Comparison of ENCODE assay signal across 1 cellular context in the genomic region with DNA sequence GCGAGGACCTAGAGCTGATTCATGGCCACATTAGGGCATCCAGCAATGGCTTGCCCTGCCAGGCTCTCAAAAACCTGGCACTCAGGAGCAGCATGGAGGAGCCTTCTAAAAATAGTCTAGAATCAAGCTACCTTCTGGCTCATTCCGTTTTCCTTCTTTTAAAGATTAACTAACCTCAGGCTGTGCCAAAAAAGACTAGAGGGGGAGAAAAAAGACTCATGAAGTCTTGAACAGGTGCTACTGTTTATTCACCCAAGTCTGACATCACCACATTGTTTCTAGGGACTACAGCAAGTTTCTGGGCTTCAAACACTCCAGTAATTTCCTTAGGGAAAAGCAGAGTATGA.
TF ChIP-seq lines count a peak whose summit lies in the region.

No MANE protein-coding gene starts in this region.

TF ChIP-seq in GM12878, 131 proteins besides CTCF, POLR2A, EP300 and RAD21 (continued from another document):
- TF ChIP-seq, protein P1, sequence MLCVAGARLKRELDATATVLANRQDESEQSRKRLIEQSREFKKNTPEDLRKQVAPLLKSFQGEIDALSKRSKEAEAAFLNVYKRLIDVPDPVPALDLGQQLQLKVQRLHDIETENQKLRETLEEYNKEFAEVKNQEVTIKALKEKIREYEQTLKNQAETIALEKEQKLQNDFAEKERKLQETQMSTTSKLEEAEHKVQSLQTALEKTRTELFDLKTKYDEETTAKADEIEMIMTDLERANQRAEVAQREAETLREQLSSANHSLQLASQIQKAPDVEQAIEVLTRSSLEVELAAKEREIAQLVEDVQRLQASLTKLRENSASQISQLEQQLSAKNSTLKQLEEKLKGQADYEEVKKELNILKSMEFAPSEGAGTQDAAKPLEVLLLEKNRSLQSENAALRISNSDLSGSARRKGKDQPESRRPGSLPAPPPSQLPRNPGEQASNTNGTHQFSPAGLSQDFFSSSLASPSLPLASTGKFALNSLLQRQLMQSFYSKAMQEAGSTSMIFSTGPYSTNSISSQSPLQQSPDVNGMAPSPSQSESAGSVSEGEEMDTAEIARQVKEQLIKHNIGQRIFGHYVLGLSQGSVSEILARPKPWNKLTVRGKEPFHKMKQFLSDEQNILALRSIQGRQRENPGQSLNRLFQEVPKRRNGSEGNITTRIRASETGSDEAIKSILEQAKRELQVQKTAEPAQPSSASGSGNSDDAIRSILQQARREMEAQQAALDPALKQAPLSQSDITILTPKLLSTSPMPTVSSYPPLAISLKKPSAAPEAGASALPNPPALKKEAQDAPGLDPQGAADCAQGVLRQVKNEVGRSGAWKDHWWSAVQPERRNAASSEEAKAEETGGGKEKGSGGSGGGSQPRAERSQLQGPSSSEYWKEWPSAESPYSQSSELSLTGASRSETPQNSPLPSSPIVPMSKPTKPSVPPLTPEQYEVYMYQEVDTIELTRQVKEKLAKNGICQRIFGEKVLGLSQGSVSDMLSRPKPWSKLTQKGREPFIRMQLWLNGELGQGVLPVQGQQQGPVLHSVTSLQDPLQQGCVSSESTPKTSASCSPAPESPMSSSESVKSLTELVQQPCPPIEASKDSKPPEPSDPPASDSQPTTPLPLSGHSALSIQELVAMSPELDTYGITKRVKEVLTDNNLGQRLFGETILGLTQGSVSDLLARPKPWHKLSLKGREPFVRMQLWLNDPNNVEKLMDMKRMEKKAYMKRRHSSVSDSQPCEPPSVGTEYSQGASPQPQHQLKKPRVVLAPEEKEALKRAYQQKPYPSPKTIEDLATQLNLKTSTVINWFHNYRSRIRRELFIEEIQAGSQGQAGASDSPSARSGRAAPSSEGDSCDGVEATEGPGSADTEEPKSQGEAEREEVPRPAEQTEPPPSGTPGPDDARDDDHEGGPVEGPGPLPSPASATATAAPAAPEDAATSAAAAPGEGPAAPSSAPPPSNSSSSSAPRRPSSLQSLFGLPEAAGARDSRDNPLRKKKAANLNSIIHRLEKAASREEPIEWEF (IDR thresholded peaks at IDR 0.05; ENCODE audit: insufficient replicate concordance, low read depth, low read length): no peak
- TF ChIP-seq NRF1 (conservative IDR thresholded peaks at IDR 0.05; ENCODE audit: low read depth, low read length): no peak
- no peak for TF ChIP-seq BRCA1 (IDR thresholded peaks at IDR 0.05; ENCODE audit: low read depth, low read length)
- no peak for TF ChIP-seq POLR2AphosphoS5 (IDR thresholded peaks at IDR 0.05; ENCODE audit: low read length)
- no peak for TF ChIP-seq CBFB (IDR thresholded peaks at IDR 0.05; ENCODE audit: low read depth)
- TF ChIP-seq, protein P2, sequence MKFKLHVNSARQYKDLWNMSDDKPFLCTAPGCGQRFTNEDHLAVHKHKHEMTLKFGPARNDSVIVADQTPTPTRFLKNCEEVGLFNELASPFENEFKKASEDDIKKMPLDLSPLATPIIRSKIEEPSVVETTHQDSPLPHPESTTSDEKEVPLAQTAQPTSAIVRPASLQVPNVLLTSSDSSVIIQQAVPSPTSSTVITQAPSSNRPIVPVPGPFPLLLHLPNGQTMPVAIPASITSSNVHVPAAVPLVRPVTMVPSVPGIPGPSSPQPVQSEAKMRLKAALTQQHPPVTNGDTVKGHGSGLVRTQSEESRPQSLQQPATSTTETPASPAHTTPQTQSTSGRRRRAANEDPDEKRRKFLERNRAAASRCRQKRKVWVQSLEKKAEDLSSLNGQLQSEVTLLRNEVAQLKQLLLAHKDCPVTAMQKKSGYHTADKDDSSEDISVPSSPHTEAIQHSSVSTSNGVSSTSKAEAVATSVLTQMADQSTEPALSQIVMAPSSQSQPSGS (IDR thresholded peaks at IDR 0.05; ENCODE audit: low read length): no peak
- no peak for TF ChIP-seq MEF2B (IDR thresholded peaks at IDR 0.05; ENCODE audit: partially characterized antibody, poor library complexity, severe bottlenecking)
- no peak for TF ChIP-seq POLR2AphosphoS2 (IDR thresholded peaks at IDR 0.05; ENCODE audit: low read depth, low read length)
